34 cellular contexts compared by ENCODE assay signal in the genomic region with DNA sequence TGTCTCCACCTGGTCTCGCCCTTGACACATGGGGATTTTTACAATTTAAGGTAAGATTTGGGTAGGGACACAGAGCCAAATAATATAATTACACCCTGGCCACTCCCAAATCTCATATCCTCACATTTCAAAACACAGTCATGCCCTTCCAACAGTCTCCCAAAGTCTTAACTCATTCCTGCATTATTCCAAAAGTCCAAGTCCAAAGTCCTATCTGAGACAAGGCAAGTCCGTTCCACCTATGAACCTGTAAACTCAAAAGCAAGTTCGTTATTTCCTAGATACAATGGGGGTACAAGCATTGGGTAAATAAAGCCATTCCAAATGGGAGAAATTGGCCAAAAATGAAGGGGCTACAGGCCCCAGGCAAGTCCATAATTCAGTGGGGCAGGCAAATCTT.
"Had no signal": no experiment of that assay in that cellular context is flagged by ENCODE, and none has a peak within 500 bp of the region (broad histone marks: within the 10 kb centered on the region; RNA-seq: fewer than 3 reads in every experiment).

No MANE protein-coding gene starts in this region.

- H3K4me3 ChIP-seq: MG63 had no signal

- DNase-seq: Karpas-422, Kasumi-1, MG63, MM.1S, MV-4-11, NCI-H1048, NCI-H1092, NCI-H1092 treated with DMSO at 0.1 percent for 48 hours, NCI-H1105, NCI-H1105 treated with DMSO at 0.1 percent for 48 hours, NCI-H1417, NCI-H1417 treated with DMSO at 0.1 percent for 48 hours, NCI-H1436, NCI-H1436 treated with DMSO at 0.1 percent for 48 hours, NCI-H146, NCI-H1694, NCI-H1694 treated with DMSO at 0.1 percent for 48 hours, NCI-H187, NCI-H187 treated with DMSO at 0.1 percent for 48 hours, NCI-H1930, NCI-H2029, NCI-H2029 treated with DMSO at 0.1 percent for 48 hours, NCI-H2081, NCI-H2081 treated with DMSO at 0.1 percent for 48 hours, NCI-H2107, NCI-H2171, NCI-H2171 treated with DMSO at 0.1 percent for 48 hours, NCI-H2227 treated with DMSO at 0.1 percent for 48 hours, NCI-H226, NCI-H345, NCI-H446, NCI-H446 treated with DMSO at 0.1 percent for 48 hours, NCI-H510A, NCI-H510A treated with DMSO at 0.1 percent for 48 hours had no signal

- H3K36me3 ChIP-seq: MG63 had no signal

- H3K9me3 ChIP-seq: MG63 had no signal

- H3K27me3 ChIP-seq: MG63 had no signal
